Comparison of ENCODE assay signal across 21 cellular contexts in genomic region chr7:46554688-46555422, GRCh38.
A peak's percentile ranks its signal among the peaks of the same experiment; 100 is the strongest.
DNase-seq lines count a peak whose midpoint lies in the region; ATAC-seq, FAIRE-seq and TF ChIP-seq lines count a peak whose summit lies in the region.
"Had no signal": no experiment of that assay in that cellular context is flagged by ENCODE, and none has a peak within 500 bp of the region (broad histone marks: within the 10 kb centered on the region; RNA-seq: fewer than 3 reads in every experiment).

No MANE protein-coding gene starts in this region.

- H3K27ac ChIP-seq in H1 (ENCODE audit: low read depth, low read length) (no peak overlapping the region), GM23338 (ENCODE audit: low read depth) (no peak overlapping the region)
- H3K27ac ChIP-seq: psoas muscle, SJSA1, thyroid gland had no signal

- H3K36me3 Mint-ChIP-seq in mesothelial cell of epicardium: peaks cover 29% of the 10 kb centered on the region
- no peaks in the 10 kb centered on the region for H3K36me3 Mint-ChIP-seq in GM23338 (ENCODE audit: low read depth)
- H3K36me3 Mint-ChIP-seq: activated CD8-positive, alpha-beta memory T cell treated with anti-CD3 and anti-CD28 coated beads, Interleukin-2, amount 10 ng/mL, durations not matched to agents 7 days and 5 days; stimulated activated naive B cell treated with anti-CD40 and anti-IgM and Interleukin-4, amounts not matched to agents 10 μg/mL and 1 μg/mL and 100 μg/mL, for 72 hours had no signal

- H3K9me3 ChIP-seq in H1 (ENCODE audit: insufficient read depth in 2 of 2, low read depth in 1 of 2, low read length in 1 of 2): no peaks in the 10 kb centered on the region
- H3K9me3 ChIP-seq: psoas muscle, SJSA1, thyroid gland had no signal

- H2BK120ac ChIP-seq in H1 (replicated peaks; ENCODE audit: low read depth, low read length): no peak overlapping the region

- no peaks in the 10 kb centered on the region for H3K27me3 Mint-ChIP-seq in mesothelial cell of epicardium (ENCODE audit: low read depth)
- peaks cover 1% of the 10 kb centered on the region for H3K27me3 Mint-ChIP-seq in GM23338 (ENCODE audit: insufficient read depth, low read depth, poor library complexity)
- H3K27me3 Mint-ChIP-seq: activated CD8-positive, alpha-beta memory T cell treated with anti-CD3 and anti-CD28 coated beads, Interleukin-2, amount 10 ng/mL, durations not matched to agents 7 days and 5 days; stimulated activated naive B cell treated with anti-CD40 and anti-IgM and Interleukin-4, amounts not matched to agents 10 μg/mL and 1 μg/mL and 100 μg/mL, for 72 hours had no signal

- H3K4me1 ChIP-seq in H1 (replicated peaks in 1 of 4; ENCODE audit: control insufficient read depth in 3 of 4, insufficient read depth in 4 of 4, low read length in 3 of 4) (no peaks in the 10 kb centered on the region), GM23338 (ENCODE audit: insufficient read depth) (no peaks in the 10 kb centered on the region)
- H3K4me1 ChIP-seq: psoas muscle had no signal

- H3K4ac ChIP-seq in H1 (replicated peaks; ENCODE audit: insufficient read length, low read depth, low read length): no peak overlapping the region

- H2AFZ ChIP-seq in H1 (ENCODE audit: low read length) (no peak overlapping the region), GM23338 (no peak overlapping the region)

- H3K18ac ChIP-seq in H1 (ENCODE audit: extremely low read depth, low read length): no peak overlapping the region; the same call in 1 of the 2 replicates

- H4K20me1 ChIP-seq in H1 (replicated peaks in 1 of 2; ENCODE audit: control insufficient read depth in 1 of 2, insufficient read depth in 2 of 2, low read length in 2 of 2) (no peaks in the 10 kb centered on the region), GM23338 (replicated peaks; ENCODE audit: insufficient read depth) (no peaks in the 10 kb centered on the region)

- H2AK5ac ChIP-seq in H1 (ENCODE audit: low read depth, low read length): 0 out of 2 replicates have a peak overlapping the region, but pooled peaks have one; percentile 53

- FAIRE-seq in H1 (lab: Jason Lieb, UNC): no peak
- FAIRE-seq: endothelial cell of umbilical vein had no signal

- no peak overlapping the region for H4K5ac ChIP-seq in H1 (ENCODE audit: insufficient read length, low read depth, low read length)

- H3K4me3 Mint-ChIP-seq in mesothelial cell of epicardium (no peak overlapping the region), GM23338 (no peak overlapping the region)
- H3K4me3 Mint-ChIP-seq: activated CD8-positive, alpha-beta memory T cell treated with anti-CD3 and anti-CD28 coated beads, Interleukin-2, amount 10 ng/mL, durations not matched to agents 7 days and 5 days; stimulated activated naive B cell treated with anti-CD40 and anti-IgM and Interleukin-4, amounts not matched to agents 10 μg/mL and 1 μg/mL and 100 μg/mL, for 72 hours had no signal

- POLR2A ChIA-PET in H1 (lab: Charles Lee; ENCODE audit: partially characterized antibody): no interaction called here

- H3K4me1 Mint-ChIP-seq in mesothelial cell of epicardium (peaks cover 60% of the 10 kb centered on the region), GM23338 (no peaks in the 10 kb centered on the region)
- H3K4me1 Mint-ChIP-seq: activated CD8-positive, alpha-beta memory T cell treated with anti-CD3 and anti-CD28 coated beads, Interleukin-2, amount 10 ng/mL, durations not matched to agents 7 days and 5 days; stimulated activated naive B cell treated with anti-CD40 and anti-IgM and Interleukin-4, amounts not matched to agents 10 μg/mL and 1 μg/mL and 100 μg/mL, for 72 hours had no signal

- H3K9me2 ChIP-seq in GM23338 (ENCODE audit: insufficient read depth): no peaks in the 10 kb centered on the region

- no peaks in the 10 kb centered on the region for H3F3A ChIP-seq in GM23338 (replicated peaks; ENCODE audit: low read depth)

- H2BK20ac ChIP-seq in H1 (ENCODE audit: low read length): no peak overlapping the region

- no peak for ATAC-seq in GM21447 (IDR thresholded peaks at IDR 0.05; ENCODE audit: unreplicated experiment)
- no peak for ATAC-seq in GM23338
- ATAC-seq in HG03159 (IDR thresholded peaks at IDR 0.05; ENCODE audit: unreplicated experiment): no peak
- ATAC-seq: activated CD8-positive, alpha-beta memory T cell treated with anti-CD3 and anti-CD28 coated beads, Interleukin-2, amount 10 ng/mL, durations not matched to agents 7 days and 5 days; psoas muscle; stimulated activated naive B cell treated with anti-CD40 and anti-IgM and Interleukin-4, amounts not matched to agents 10 μg/mL and 1 μg/mL and 100 μg/mL, for 72 hours had no signal

- H2BK15ac ChIP-seq in H1 (ENCODE audit: low read length): no peak overlapping the region

- TF ChIP-seq EP300 in H1 (IDR thresholded peaks at IDR 0.05; ENCODE audit: borderline replicate concordance in 1 of 2, low read depth in 2 of 2, low read length in 2 of 2): no peak

- H3K79me2 ChIP-seq in H1 (ENCODE audit: control insufficient read depth in 1 of 2, insufficient read depth in 2 of 2, low read length in 2 of 2) (no peaks in the 10 kb centered on the region), GM23338 (replicated peaks; ENCODE audit: insufficient read depth) (no peaks in the 10 kb centered on the region)

- H2BK12ac ChIP-seq in H1 (ENCODE audit: low read depth, low read length): no peak overlapping the region

- H3K9ac ChIP-seq in H1 (replicated peaks in 1 of 4; ENCODE audit: extremely low read depth in 1 of 4, low read depth in 3 of 4, low read length in 3 of 4): no peak overlapping the region

- no peak overlapping the region for H4K8ac ChIP-seq in H1 (ENCODE audit: extremely low read depth, insufficient read depth, low read length)

- TF ChIP-seq CTCF in H1 (IDR thresholded peaks at IDR 0.05; ENCODE audit: control extremely low read depth in 1 of 3, insufficient read depth in 1 of 3, low read depth in 1 of 3, low read length in 3 of 3): no peak
- TF ChIP-seq CTCF in mesothelial cell of epicardium (IDR thresholded peaks at IDR 0.05; ENCODE audit: unreplicated experiment): no peak
- TF ChIP-seq CTCF in GM23338 (conservative IDR thresholded peaks at IDR 0.05; ENCODE audit: low read depth in 2 of 2): no peak

- no peaks in the 10 kb centered on the region for H3K36me3 ChIP-seq in H1 (ENCODE audit: control insufficient read depth in 2 of 4, insufficient read depth in 4 of 4, low read length in 3 of 4)
- no peaks in the 10 kb centered on the region for H3K36me3 ChIP-seq in GM23338 (ENCODE audit: insufficient read depth)
- H3K36me3 ChIP-seq: SJSA1, thyroid gland had no signal

- CTCF ChIA-PET in H1 (lab: Charles Lee; ENCODE audit: partially characterized antibody): no interaction called here

- no peak overlapping the region for H2BK5ac ChIP-seq in H1 (ENCODE audit: low read depth, low read length)

- WGBS in H1 (ENCODE audit: extremely low coverage in 1 of 2, insufficient coverage in 1 of 2, insufficient read length in 1 of 2, insufficient replicate concordance in 2 of 2, low coverage in 1 of 2, low lambda C conversion rate in 2 of 2, missing lambda C conversion rate in 1 of 2), 2 experiments: 95% methylated on average over 3 of the region's 3 CpGs; no CpG with 5 or more reads in 1 of the 2 experiments

- H3K27me3 ChIP-seq in H1 (replicated peaks in 1 of 4; ENCODE audit: control insufficient read depth in 3 of 4, extremely low read depth in 1 of 4, insufficient read depth in 3 of 4, low read length in 3 of 4): no peaks in the 10 kb centered on the region
- H3K27me3 ChIP-seq in GM23338 (ENCODE audit: insufficient read depth): no peaks in the 10 kb centered on the region
- H3K27me3 ChIP-seq: SJSA1, thyroid gland had no signal

- H3K27ac Mint-ChIP-seq in mesothelial cell of epicardium: peak overlapping the region; percentile 62
- H3K27ac Mint-ChIP-seq in GM23338: no peak overlapping the region
- H3K27ac Mint-ChIP-seq: activated CD8-positive, alpha-beta memory T cell treated with anti-CD3 and anti-CD28 coated beads, Interleukin-2, amount 10 ng/mL, durations not matched to agents 7 days and 5 days; stimulated activated naive B cell treated with anti-CD40 and anti-IgM and Interleukin-4, amounts not matched to agents 10 μg/mL and 1 μg/mL and 100 μg/mL, for 72 hours had no signal

- H3K23me2 ChIP-seq in H1 (ENCODE audit: low read depth, low read length): no peaks in the 10 kb centered on the region

- no peak overlapping the region for H3K56ac ChIP-seq in H1 (replicated peaks; ENCODE audit: insufficient read length, low read depth, low read length)

- H3K14ac ChIP-seq in H1 (ENCODE audit: insufficient read length): no peak overlapping the region

- H4K91ac ChIP-seq in H1 (replicated peaks; ENCODE audit: insufficient read length, low read length): no peak overlapping the region

- H3K4me2 ChIP-seq in H1 (ENCODE audit: insufficient read depth in 1 of 2, low read depth in 2 of 2, low read length in 2 of 2): no peak overlapping the region
- no peak overlapping the region for H3K4me2 ChIP-seq in GM23338

- H3K9me3 Mint-ChIP-seq in mesothelial cell of epicardium (peaks cover 21% of the 10 kb centered on the region), GM23338 (no peaks in the 10 kb centered on the region)

- H3K79me1 ChIP-seq in H1 (ENCODE audit: low read depth, low read length): no peaks in the 10 kb centered on the region

- no peak for TF ChIP-seq RAD21 in H1 (IDR thresholded peaks at IDR 0.05 in 1 of 2, conservative IDR thresholded peaks at IDR 0.05 in 1 of 2; ENCODE audit: low read depth in 2 of 2, low read length in 2 of 2)

- TF ChIP-seq POLR2A in H1 (IDR thresholded peaks at IDR 0.05; ENCODE audit: control extremely low read depth in 1 of 2, low read depth in 2 of 2, low read length in 2 of 2): no peak

- peak; percentile 80 for DNase-seq in EH (ENCODE audit: low read depth)
- peak; percentile 85 for DNase-seq in M059J (ENCODE audit: low read depth)
- DNase-seq in H1 (ENCODE audit: low read depth in 1 of 2, low spot score in 2 of 2): no peak
- no peak for DNase-seq in mesothelial cell of epicardium (ENCODE audit: low spot score in 2 of 2, unreplicated experiment in 2 of 2)
- no peak for DNase-seq in hepatic stellate cell (ENCODE audit: low spot score)
- no peak for DNase-seq in GM23338 (ENCODE audit: low spot score)
- DNase-seq: activated CD4-positive, alpha-beta T cell treated with anti-CD3 and anti-CD28 coated beads for 1 hour; activated CD8-positive, alpha-beta memory T cell treated with anti-CD3 and anti-CD28 coated beads, Interleukin-2, amount 10 ng/mL, durations not matched to agents 7 days and 5 days; activated effector memory CD4-positive, alpha-beta T cell treated with anti-CD3 and anti-CD28 coated beads, Interleukin-2, amount 50 U/mL, for 16 hours; amygdala; cortex of kidney; MM.1S; NCI-H2081 treated with DMSO at 0.1 percent for 48 hours; NCI-H524 treated with DMSO at 0.1 percent for 48 hours; psoas muscle; stimulated activated naive B cell treated with anti-CD40 and anti-IgM and Interleukin-4, amounts not matched to agents 10 μg/mL and 1 μg/mL and 100 μg/mL, for 72 hours; thyroid gland had no signal

- H3K23ac ChIP-seq in H1 (ENCODE audit: insufficient read length): no peak overlapping the region

- H3K4me3 ChIP-seq in H1 (ENCODE audit: extremely low read depth in 1 of 4, insufficient read depth in 2 of 4, low read depth in 3 of 4, low read length in 4 of 4) (no peak overlapping the region), GM23338 (no peak overlapping the region)
- H3K4me3 ChIP-seq: psoas muscle, SJSA1, thyroid gland had no signal

TF ChIP-seq in H1, 55 proteins besides CTCF, POLR2A, EP300 and RAD21 (continues in another document):
- TF ChIP-seq TAF1 (IDR thresholded peaks at IDR 0.05; ENCODE audit: low read depth, low read length): no peak

Comparison
In these comparisons a context has a peak if more than half of its experiments do, and no peak if none do; other contexts are left out.
1. DNase-seq: peak in EH (single experiment) and M059J (single experiment); none in H1 (0 of 2), mesothelial cell of epicardium (0 of 2), hepatic stellate cell (single experiment) and GM23338 (single experiment).